In the genomic region with DNA sequence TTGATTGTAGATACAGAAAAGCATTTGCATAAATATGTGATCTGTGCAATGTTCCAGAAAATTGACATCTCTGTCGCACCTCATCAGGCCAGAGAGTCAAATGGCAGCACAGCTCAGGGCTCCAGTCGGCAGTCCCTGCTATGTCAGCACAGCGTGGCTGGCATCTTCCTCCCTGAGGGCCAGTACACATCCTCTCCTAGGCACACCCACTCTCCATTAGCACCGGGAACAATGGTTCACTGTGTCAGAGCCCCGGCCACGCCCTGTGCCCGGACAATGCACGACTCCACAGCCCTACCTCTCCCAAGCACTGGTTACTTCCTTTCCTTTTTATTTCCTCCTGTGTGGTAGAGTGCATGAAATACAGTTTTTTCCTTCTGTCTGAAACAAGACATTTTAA, we compare ENCODE assay signal across 8 cellular contexts.
DNase-seq lines count a peak whose midpoint lies in the region; ATAC-seq, FAIRE-seq and TF ChIP-seq lines count a peak whose summit lies in the region.
"Had no signal": no experiment of that assay in that cellular context is flagged by ENCODE, and none has a peak within 500 bp of the region (broad histone marks: within the 10 kb centered on the region; RNA-seq: fewer than 3 reads in every experiment).

No MANE protein-coding gene starts in this region.

- DNase-seq in LoVo (ENCODE audit: low spot score), result peak; percentile 89
- DNase-seq in RWPE2 (ENCODE audit: low spot score), result no peak
- DNase-seq in kidney, result peak; percentile 90
- peak; percentile 91 for DNase-seq in transverse colon
- no peak for DNase-seq in activated T-helper 1 cell treated with anti-CD3 and anti-CD28 coated beads, Interleukin-12 subunit alpha, Interleukin-12 subunit beta, Interleukin-2, Interleukin-4 antibody, amounts not matched to agents 30 ng/mL and 10 ng/mL and 1 ng/mL, durations not matched to agents 14 hours and 24 hours and 36 hours (ENCODE audit: low spot score)
- no peak for DNase-seq in activated T-cell treated with anti-CD3 and anti-CD28 coated beads, Interleukin-2, amount 50 U/mL, for 4 hours
- DNase-seq: NCI-H1930 had no signal

- peaks cover 27% of the 10 kb centered on the region for H3K4me1 ChIP-seq in RWPE2 (ENCODE audit: insufficient read depth, poor library complexity, severe bottlenecking)
- H3K4me1 ChIP-seq in kidney (ENCODE audit: control insufficient read depth in 1 of 2, insufficient read depth in 1 of 2, low read depth in 1 of 2, low read length in 2 of 2), result no peaks in the 10 kb centered on the region
- peaks cover 0 to 5% (median 5%) of the 10 kb centered on the region in 4 donors for H3K4me1 ChIP-seq in transverse colon

- no peaks in the 10 kb centered on the region for H3K36me3 Mint-ChIP-seq in activated T-helper 1 cell treated with anti-CD3 and anti-CD28 coated beads, Interleukin-12 subunit alpha, Interleukin-12 subunit beta, Interleukin-2, Interleukin-4 antibody, amounts not matched to agents 30 ng/mL and 10 ng/mL and 1 ng/mL, durations not matched to agents 14 hours and 24 hours and 36 hours (ENCODE audit: low read depth)
- H3K36me3 Mint-ChIP-seq in activated T-cell treated with anti-CD3 and anti-CD28 coated beads, Interleukin-2, amount 50 U/mL, for 4 hours (ENCODE audit: insufficient read depth), result peaks cover 30% of the 10 kb centered on the region

- ATAC-seq in RWPE2 (ENCODE audit: low read depth) (peak; percentile 91), HG02571 (IDR thresholded peaks at IDR 0.05; ENCODE audit: unreplicated experiment) (no peak)
- no peak for ATAC-seq in activated T-cell treated with anti-CD3 and anti-CD28 coated beads, Interleukin-2, amount 50 U/mL, for 4 hours

- intact Hi-C loops in kidney (cut with DNase I) (no loop called here), transverse colon (cut with DNase I; ENCODE audit: low total_unique reads) (no loop called here)
- intact Hi-C loops in activated T-helper 1 cell treated with anti-CD3 and anti-CD28 coated beads, Interleukin-12 subunit alpha, Interleukin-12 subunit beta, Interleukin-2, Interleukin-4 antibody, amounts not matched to agents 30 ng/mL and 10 ng/mL and 1 ng/mL, durations not matched to agents 14 hours and 24 hours and 36 hours (cut with micrococcal nuclease), result no loop called here

- H3K4me3 ChIP-seq in RWPE2 (ENCODE audit: severe bottlenecking), result no peak overlapping the region
- H3K4me3 ChIP-seq in kidney (ENCODE audit: low read length in 2 of 2), result no peak overlapping the region
- H3K4me3 ChIP-seq in transverse colon, result no peak overlapping the region

- no peak for FAIRE-seq in kidney (lab: Jason Lieb, UNC)

- TF ChIP-seq EP300 in transverse colon (IDR thresholded peaks at IDR 0.05; ENCODE audit: low read depth), result no peak

- H3K36me3 ChIP-seq in RWPE2 (ENCODE audit: low read depth) (no peaks in the 10 kb centered on the region), kidney (ENCODE audit: control insufficient read depth in 1 of 2, insufficient read depth in 2 of 2, low read length in 2 of 2) (no peaks in the 10 kb centered on the region), transverse colon (no peaks in the 10 kb centered on the region)

- H3K27me3 ChIP-seq in RWPE2 (ENCODE audit: insufficient read depth, poor library complexity, severe bottlenecking) (no peaks in the 10 kb centered on the region), transverse colon (no peaks in the 10 kb centered on the region)

- TF ChIP-seq CTCF in RWPE2 (IDR thresholded peaks at IDR 0.05; ENCODE audit: poor library complexity, severe bottlenecking) (no peak), kidney (IDR thresholded peaks at IDR 0.05; ENCODE audit: borderline replicate concordance, extremely low read depth, insufficient read depth) (no peak), transverse colon (IDR thresholded peaks at IDR 0.05) (no peak)

- no peak overlapping the region for H3K27ac Mint-ChIP-seq in activated T-helper 1 cell treated with anti-CD3 and anti-CD28 coated beads, Interleukin-12 subunit alpha, Interleukin-12 subunit beta, Interleukin-2, Interleukin-4 antibody, amounts not matched to agents 30 ng/mL and 10 ng/mL and 1 ng/mL, durations not matched to agents 14 hours and 24 hours and 36 hours

- H3K27me3 Mint-ChIP-seq in activated T-helper 1 cell treated with anti-CD3 and anti-CD28 coated beads, Interleukin-12 subunit alpha, Interleukin-12 subunit beta, Interleukin-2, Interleukin-4 antibody, amounts not matched to agents 30 ng/mL and 10 ng/mL and 1 ng/mL, durations not matched to agents 14 hours and 24 hours and 36 hours (ENCODE audit: insufficient read depth), result no peaks in the 10 kb centered on the region
- no peaks in the 10 kb centered on the region for H3K27me3 Mint-ChIP-seq in activated T-cell treated with anti-CD3 and anti-CD28 coated beads, Interleukin-2, amount 50 U/mL, for 4 hours (ENCODE audit: low read depth)

- H3K9me3 Mint-ChIP-seq in activated T-helper 1 cell treated with anti-CD3 and anti-CD28 coated beads, Interleukin-12 subunit alpha, Interleukin-12 subunit beta, Interleukin-2, Interleukin-4 antibody, amounts not matched to agents 30 ng/mL and 10 ng/mL and 1 ng/mL, durations not matched to agents 14 hours and 24 hours and 36 hours, result no peaks in the 10 kb centered on the region
- no peaks in the 10 kb centered on the region for H3K9me3 Mint-ChIP-seq in activated T-cell treated with anti-CD3 and anti-CD28 coated beads, Interleukin-2, amount 50 U/mL, for 4 hours

- in situ Hi-C loops in transverse colon (cut with MboI; ENCODE audit: low pct_ligation_motif_present in 1 of 4, low pct_unique_long_range_greater_than_20kb in 1 of 4, low sequenced_read_pairs in 3 of 4), result no loop called here

- WGBS in transverse colon (ENCODE audit: low coverage in 1 of 2), 2 donors, result 43 to 58% methylated on average over 4 to 8 of the region's 8 CpGs

- no peak overlapping the region for H3K9ac ChIP-seq in kidney (ENCODE audit: low read length in 2 of 2)

- no peaks in the 10 kb centered on the region for H3K4me1 Mint-ChIP-seq in activated T-helper 1 cell treated with anti-CD3 and anti-CD28 coated beads, Interleukin-12 subunit alpha, Interleukin-12 subunit beta, Interleukin-2, Interleukin-4 antibody, amounts not matched to agents 30 ng/mL and 10 ng/mL and 1 ng/mL, durations not matched to agents 14 hours and 24 hours and 36 hours (ENCODE audit: low read depth)
- H3K4me1 Mint-ChIP-seq in activated T-cell treated with anti-CD3 and anti-CD28 coated beads, Interleukin-2, amount 50 U/mL, for 4 hours (ENCODE audit: low read depth), result no peaks in the 10 kb centered on the region

- H3K9me3 ChIP-seq in RWPE2 (ENCODE audit: severe bottlenecking), result no peaks in the 10 kb centered on the region
- H3K9me3 ChIP-seq in kidney (ENCODE audit: control insufficient read depth in 1 of 2, low read length in 2 of 2), result no peaks in the 10 kb centered on the region
- no peaks in the 10 kb centered on the region for H3K9me3 ChIP-seq in transverse colon

- TF ChIP-seq POLR2A in transverse colon (IDR thresholded peaks at IDR 0.05), result no peak

- H3K4me3 Mint-ChIP-seq in activated T-helper 1 cell treated with anti-CD3 and anti-CD28 coated beads, Interleukin-12 subunit alpha, Interleukin-12 subunit beta, Interleukin-2, Interleukin-4 antibody, amounts not matched to agents 30 ng/mL and 10 ng/mL and 1 ng/mL, durations not matched to agents 14 hours and 24 hours and 36 hours, result no peak overlapping the region
- H3K4me3 Mint-ChIP-seq in activated T-cell treated with anti-CD3 and anti-CD28 coated beads, Interleukin-2, amount 50 U/mL, for 4 hours, result no peak overlapping the region

- H3K27ac ChIP-seq in RWPE2 (ENCODE audit: poor library complexity, severe bottlenecking), result peak overlapping the region; percentile 48
- no peak overlapping the region for H3K27ac ChIP-seq in kidney (ENCODE audit: low read depth in 2 of 2, low read length in 2 of 2)
- H3K27ac ChIP-seq in transverse colon, result peak overlapping the region; percentile 70 to 82 (median 78)

Comparison
In these comparisons a context has a peak if more than half of its experiments do, and no peak if none do; other contexts are left out.
1. DNase-seq: peak in LoVo (single experiment), kidney (single experiment) and transverse colon (single experiment); none in RWPE2 (single experiment), activated T-helper 1 cell treated with anti-CD3 and anti-CD28 coated beads, Interleukin-12 subunit alpha, Interleukin-12 subunit beta, Interleukin-2, Interleukin-4 antibody, amounts not matched to agents 30 ng/mL and 10 ng/mL and 1 ng/mL, durations not matched to agents 14 hours and 24 hours and 36 hours (single experiment) and activated T-cell treated with anti-CD3 and anti-CD28 coated beads, Interleukin-2, amount 50 U/mL, for 4 hours (single experiment).
2. H3K27ac ChIP-seq: peak in RWPE2 (single experiment) and transverse colon (4 of 4); none in kidney (0 of 2).